In the genomic region with DNA sequence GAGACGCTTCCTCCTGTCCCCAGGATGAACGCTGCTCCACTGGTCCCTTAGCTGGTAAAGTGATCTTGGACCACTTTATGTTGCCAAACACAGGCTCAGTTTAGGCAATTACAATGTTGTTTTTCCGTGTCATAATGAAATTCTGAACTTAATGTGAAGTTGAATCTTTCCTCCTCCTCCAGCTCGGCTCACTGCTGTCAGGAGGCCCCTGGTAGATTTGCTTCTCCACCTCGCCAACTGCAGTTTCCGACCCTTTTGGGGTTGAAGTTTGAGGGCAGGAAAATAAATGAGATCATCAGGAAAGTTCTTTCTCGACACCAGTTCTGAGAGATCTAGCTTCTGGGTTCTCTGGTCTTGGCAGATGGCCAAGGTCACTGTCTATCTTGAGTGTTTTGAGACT, we compare ENCODE assay signal across 24 cellular contexts. TPM values are rescaled to one million over a fixed set of nuclear protein-coding genes. Genes with fewer than 3 reads are reported as not detected.
A peak's percentile ranks its signal among the peaks of the same experiment; 100 is the strongest.
DNase-seq lines count a peak whose midpoint lies in the region; ATAC-seq and TF ChIP-seq lines count a peak whose summit lies in the region.
"Had no signal": no experiment of that assay in that cellular context is flagged by ENCODE, and none has a peak within 500 bp of the region (broad histone marks: within the 10 kb centered on the region; RNA-seq: fewer than 3 reads in every experiment).

No MANE protein-coding gene starts in this region.

- peaks cover 16% of the 10 kb centered on the region for H3K4me1 ChIP-seq in Loucy (ENCODE audit: insufficient read depth, low read length, poor library complexity, severe bottlenecking)
- H3K4me1 ChIP-seq: foreskin keratinocyte had no signal

- no peaks in the 10 kb centered on the region for H3F3A ChIP-seq in Loucy (ENCODE audit: low read depth)

- H3K27me3 ChIP-seq in Loucy (ENCODE audit: insufficient read depth, low read length, poor library complexity, severe bottlenecking): no peaks in the 10 kb centered on the region
- H3K27me3 ChIP-seq: vagina had no signal

- H3K4me1 Mint-ChIP-seq in activated T-helper 1 cell treated with anti-CD3 and anti-CD28 coated beads, Interleukin-12 subunit alpha, Interleukin-12 subunit beta, Interleukin-2, Interleukin-4 antibody, amounts not matched to agents 30 ng/mL and 10 ng/mL and 1 ng/mL, durations not matched to agents 14 hours and 24 hours and 36 hours (ENCODE audit: low read depth): peaks cover 44% of the 10 kb centered on the region
- peaks cover 21% of the 10 kb centered on the region for H3K4me1 Mint-ChIP-seq in nephron
- H3K4me1 Mint-ChIP-seq: GM23338 had no signal

- peak overlapping the region; percentile 64 for H3K4me3 Mint-ChIP-seq in activated T-helper 1 cell treated with anti-CD3 and anti-CD28 coated beads, Interleukin-12 subunit alpha, Interleukin-12 subunit beta, Interleukin-2, Interleukin-4 antibody, amounts not matched to agents 30 ng/mL and 10 ng/mL and 1 ng/mL, durations not matched to agents 14 hours and 24 hours and 36 hours
- H3K4me3 Mint-ChIP-seq in nephron: no peak overlapping the region
- H3K4me3 Mint-ChIP-seq: CD4-positive, alpha-beta T cell; GM23338; HFFc6; stimulated activated effector memory CD8-positive, alpha-beta T cell treated with anti-CD3 and anti-CD28 coated beads, Interleukin-12 subunit alpha, Interleukin-12 subunit beta, amount 100 ng/mL, for 72 hours; T-helper 2 cell treated with Interferon-gamma antibody and Interleukin-4, amounts not matched to agents 5 μg/mL and 100 μg/mL, for 36 hours had no signal

- H3K36me3 Mint-ChIP-seq in activated naive CD4-positive, alpha-beta T cell treated with anti-CD3 and anti-CD28 coated beads, Interleukin-2, amount 50 U/mL, for 72 hours: no peaks in the 10 kb centered on the region
- H3K36me3 Mint-ChIP-seq in activated T-helper 1 cell treated with anti-CD3 and anti-CD28 coated beads, Interleukin-12 subunit alpha, Interleukin-12 subunit beta, Interleukin-2, Interleukin-4 antibody, amounts not matched to agents 30 ng/mL and 10 ng/mL and 1 ng/mL, durations not matched to agents 14 hours and 24 hours and 36 hours (ENCODE audit: low read depth): no peaks in the 10 kb centered on the region
- no peaks in the 10 kb centered on the region for H3K36me3 Mint-ChIP-seq in nephron (ENCODE audit: low read depth)
- H3K36me3 Mint-ChIP-seq: stimulated activated effector memory CD8-positive, alpha-beta T cell treated with anti-CD3 and anti-CD28 coated beads, Interleukin-12 subunit alpha, Interleukin-12 subunit beta, amount 100 ng/mL, for 72 hours had no signal

- DNase-seq in activated naive CD4-positive, alpha-beta T cell treated with anti-CD3 and anti-CD28 coated beads, Interleukin-2, amount 50 U/mL, for 72 hours (ENCODE audit: low spot score in 2 of 2): no peak
- DNase-seq in activated naive CD4-positive, alpha-beta T cell (lab: John Stamatoyannopoulos, UW): no peak
- no peak for DNase-seq in activated T-helper 1 cell treated with anti-CD3 and anti-CD28 coated beads, Interleukin-12 subunit alpha, Interleukin-12 subunit beta, Interleukin-2, Interleukin-4 antibody, amounts not matched to agents 30 ng/mL and 10 ng/mL and 1 ng/mL, durations not matched to agents 14 hours and 24 hours and 36 hours (ENCODE audit: low spot score)
- DNase-seq in DMS153 (lab: John Stamatoyannopoulos, UW): no peak
- no peak for DNase-seq in caudate nucleus (lab: John Stamatoyannopoulos, UW)
- DNase-seq: effector memory CD4-positive, alpha-beta T cell; foreskin keratinocyte; HFFc6; left colon; NCI-H2081; NCI-H226; NCI-H774; nucleus accumbens had no signal

- intact Hi-C loops in activated T-helper 1 cell treated with anti-CD3 and anti-CD28 coated beads, Interleukin-12 subunit alpha, Interleukin-12 subunit beta, Interleukin-2, Interleukin-4 antibody, amounts not matched to agents 30 ng/mL and 10 ng/mL and 1 ng/mL, durations not matched to agents 14 hours and 24 hours and 36 hours (cut with micrococcal nuclease): loop anchor here (5.0 kb wide), 2 partner anchors 55 to 140 kb away; no protein-coding TSS in a partner anchor

- H3K9ac ChIP-seq in Loucy (ENCODE audit: low read depth, low read length, poor library complexity, severe bottlenecking): no peak overlapping the region

- H3K27ac Mint-ChIP-seq in activated naive CD4-positive, alpha-beta T cell treated with anti-CD3 and anti-CD28 coated beads, Interleukin-2, amount 50 U/mL, for 72 hours: peak overlapping the region; percentile 31 to 41
- H3K27ac Mint-ChIP-seq in activated T-helper 1 cell treated with anti-CD3 and anti-CD28 coated beads, Interleukin-12 subunit alpha, Interleukin-12 subunit beta, Interleukin-2, Interleukin-4 antibody, amounts not matched to agents 30 ng/mL and 10 ng/mL and 1 ng/mL, durations not matched to agents 14 hours and 24 hours and 36 hours: peak overlapping the region; percentile 70
- H3K27ac Mint-ChIP-seq in nephron: peak overlapping the region in 2 of 3 experiments; percentile 34 to 81
- H3K27ac Mint-ChIP-seq: activated T-helper 2 cell treated with anti-CD3 and anti-CD28 coated beads, Interferon-gamma antibody, Interleukin-2, Interleukin-4, amounts not matched to agents 10 μg/mL and 5 μg/mL and 100 μg/mL, durations not matched to agents 14 hours and 24 hours and 36 hours; CD4-positive, alpha-beta T cell; GM23338; HFFc6; stimulated activated effector memory CD8-positive, alpha-beta T cell treated with anti-CD3 and anti-CD28 coated beads, Interleukin-12 subunit alpha, Interleukin-12 subunit beta, amount 100 ng/mL, for 72 hours; T-helper 2 cell treated with Interferon-gamma antibody and Interleukin-4, amounts not matched to agents 5 μg/mL and 100 μg/mL, for 36 hours had no signal

- no peaks in the 10 kb centered on the region for H3K9me3 Mint-ChIP-seq in activated naive CD4-positive, alpha-beta T cell treated with anti-CD3 and anti-CD28 coated beads, Interleukin-2, amount 50 U/mL, for 72 hours
- no peaks in the 10 kb centered on the region for H3K9me3 Mint-ChIP-seq in activated T-helper 1 cell treated with anti-CD3 and anti-CD28 coated beads, Interleukin-12 subunit alpha, Interleukin-12 subunit beta, Interleukin-2, Interleukin-4 antibody, amounts not matched to agents 30 ng/mL and 10 ng/mL and 1 ng/mL, durations not matched to agents 14 hours and 24 hours and 36 hours
- H3K9me3 Mint-ChIP-seq in nephron: no peaks in the 10 kb centered on the region
- H3K9me3 Mint-ChIP-seq: activated T-helper 2 cell treated with anti-CD3 and anti-CD28 coated beads, Interferon-gamma antibody, Interleukin-2, Interleukin-4, amounts not matched to agents 10 μg/mL and 5 μg/mL and 100 μg/mL, durations not matched to agents 14 hours and 24 hours and 36 hours; CD4-positive, alpha-beta T cell; GM23338; HFFc6; stimulated activated effector memory CD8-positive, alpha-beta T cell treated with anti-CD3 and anti-CD28 coated beads, Interleukin-12 subunit alpha, Interleukin-12 subunit beta, amount 100 ng/mL, for 72 hours; T-helper 2 cell treated with Interferon-gamma antibody and Interleukin-4, amounts not matched to agents 5 μg/mL and 100 μg/mL, for 36 hours had no signal

- no peaks in the 10 kb centered on the region for H3K79me2 ChIP-seq in Loucy (ENCODE audit: insufficient read depth, low read length)

- peak; percentile 33 to 71 for ATAC-seq in activated naive CD4-positive, alpha-beta T cell treated with anti-CD3 and anti-CD28 coated beads, Interleukin-2, amount 50 U/mL, for 72 hours
- ATAC-seq: foreskin keratinocyte, GM23338, left colon had no signal

- H3K4me3 ChIP-seq in Loucy (ENCODE audit: low read length, poor library complexity, severe bottlenecking): no peak overlapping the region
- H3K4me3 ChIP-seq: GM23338, vagina had no signal

- no peak for TF ChIP-seq CTCF in Loucy (conservative IDR thresholded peaks at IDR 0.05; ENCODE audit: low read length)
- no peak for TF ChIP-seq CTCF in nephron (IDR thresholded peaks at IDR 0.05; ENCODE audit: unreplicated experiment in 3 of 3)

- no peaks in the 10 kb centered on the region for H3K9me2 ChIP-seq in Loucy (replicated peaks; ENCODE audit: low read depth, low read length)

- no peaks in the 10 kb centered on the region for H3K9me3 ChIP-seq in Loucy (ENCODE audit: insufficient read depth, low read depth, low read length)
- H3K9me3 ChIP-seq: vagina had no signal

- H3K27me3 Mint-ChIP-seq in activated T-helper 1 cell treated with anti-CD3 and anti-CD28 coated beads, Interleukin-12 subunit alpha, Interleukin-12 subunit beta, Interleukin-2, Interleukin-4 antibody, amounts not matched to agents 30 ng/mL and 10 ng/mL and 1 ng/mL, durations not matched to agents 14 hours and 24 hours and 36 hours (ENCODE audit: insufficient read depth): peaks cover 7% of the 10 kb centered on the region
- no peaks in the 10 kb centered on the region for H3K27me3 Mint-ChIP-seq in nephron (ENCODE audit: low read depth)

- H2AFZ ChIP-seq in Loucy (ENCODE audit: low read length): no peak overlapping the region
- H2AFZ ChIP-seq: GM23338 had no signal

- H3K36me3 ChIP-seq in Loucy (ENCODE audit: insufficient read depth, low read length): no peaks in the 10 kb centered on the region
- H3K36me3 ChIP-seq: vagina had no signal

- no peak overlapping the region for H3K27ac ChIP-seq in caudate nucleus (ENCODE audit: low read depth, low read length)
- H3K27ac ChIP-seq: foreskin keratinocyte, VCaP had no signal

- H4K20me1 ChIP-seq in Loucy (ENCODE audit: insufficient read depth, low read length, poor library complexity, severe bottlenecking): no peaks in the 10 kb centered on the region

- peak overlapping the region; percentile 35 for H3K4me2 ChIP-seq in Loucy (ENCODE audit: low read depth, low read length, poor library complexity, severe bottlenecking)
- H3K4me2 ChIP-seq: GM23338 had no signal

RNA-seq across cellular contexts. Expression of a gene that starts 27.8 kb away (rescaled TPM):
- not detected for total RNA-seq in activated naive CD4-positive, alpha-beta T cell treated with anti-CD3 and anti-CD28 coated beads, Interleukin-2, amount 50 U/mL, for 72 hours
- total RNA-seq in activated T-helper 1 cell treated with anti-CD3 and anti-CD28 coated beads, Interleukin-12 subunit alpha, Interleukin-12 subunit beta, Interleukin-2, Interleukin-4 antibody, amounts not matched to agents 30 ng/mL and 10 ng/mL and 1 ng/mL, durations not matched to agents 14 hours and 24 hours and 36 hours: not detected in 2 replicates
- total RNA-seq: activated CD8-positive, alpha-beta memory T cell treated with anti-CD3 and anti-CD28 coated beads for 36 hours; activated T-helper 2 cell treated with anti-CD3 and anti-CD28 coated beads, Interferon-gamma antibody, Interleukin-2, Interleukin-4, amounts not matched to agents 10 μg/mL and 5 μg/mL and 100 μg/mL, durations not matched to agents 14 hours and 24 hours and 36 hours; CD4-positive, alpha-beta T cell; foreskin keratinocyte; GM23338; left colon; MCF 10A had no signal

RNA-seq across cellular contexts. Expression of a gene that starts 34.8 kb away (rescaled TPM):
- total RNA-seq in activated naive CD4-positive, alpha-beta T cell treated with anti-CD3 and anti-CD28 coated beads, Interleukin-2, amount 50 U/mL, for 72 hours: 100 to 1,000 TPM in 1 of 2 donors, 10 to 100 TPM in 1; 25.9 to 114 TPM
- total RNA-seq in activated T-helper 1 cell treated with anti-CD3 and anti-CD28 coated beads, Interleukin-12 subunit alpha, Interleukin-12 subunit beta, Interleukin-2, Interleukin-4 antibody, amounts not matched to agents 30 ng/mL and 10 ng/mL and 1 ng/mL, durations not matched to agents 14 hours and 24 hours and 36 hours: 107 and 111 TPM in 2 replicates
- total RNA-seq: GM23338, HFFc6 had no signal
